21 cellular contexts compared by ENCODE assay signal in genomic region chr20:4703281-4703676, GRCh38. TPM values are rescaled to one million over a fixed set of nuclear protein-coding genes. Genes with fewer than 3 reads are reported as not detected.
DNase-seq lines count a peak whose midpoint lies in the region; ATAC-seq and TF ChIP-seq lines count a peak whose summit lies in the region.
"Had no signal": no experiment of that assay in that cellular context is flagged by ENCODE, and none has a peak within 500 bp of the region (broad histone marks: within the 10 kb centered on the region; RNA-seq: fewer than 3 reads in every experiment).

No MANE protein-coding gene starts in this region.

- peaks cover 18% of the 10 kb centered on the region for H3K36me3 Mint-ChIP-seq in activated CD4-positive, alpha-beta T cell treated with anti-CD3 and anti-CD28 coated beads for 36 hours (ENCODE audit: low read depth)
- H3K36me3 Mint-ChIP-seq in endodermal cell (ENCODE audit: low read depth) (peaks cover 6% of the 10 kb centered on the region), mesothelial cell of epicardium (peaks cover 7% of the 10 kb centered on the region)

- H3K27me3 ChIP-seq in IMR-90 (ENCODE audit: control insufficient read depth, insufficient read depth, low read length) (peaks cover 2% of the 10 kb centered on the region; the same call in 1 of the 2 replicates), endodermal cell (ENCODE audit: control insufficient read depth, insufficient read depth, low read length, poor library complexity, severe bottlenecking) (no peaks in the 10 kb centered on the region)

- H4K8ac ChIP-seq in IMR-90 (ENCODE audit: low read depth in 2 of 2, low read length in 2 of 2): no peak overlapping the region

- TF ChIP-seq POLR2A in IMR-90 (IDR thresholded peaks at IDR 0.05; ENCODE audit: low read depth, low read length): no peak

- H3K79me1 ChIP-seq in IMR-90 (ENCODE audit: low read depth in 1 of 2, low read length in 2 of 2): peaks cover 0 to 21% of the 10 kb centered on the region in 2 experiments; a peak in 3 of 4 replicates

- intact Hi-C loops in activated CD4-positive, alpha-beta T cell treated with anti-CD3 and anti-CD28 coated beads for 36 hours (cut with DNase I, micrococcal nuclease): no loop called here
- intact Hi-C loops in IMR-90 (cut with micrococcal nuclease): no loop called here

- H3K36me3 ChIP-seq in IMR-90 (ENCODE audit: control insufficient read depth, insufficient read depth, low read length) (peaks cover 14% of the 10 kb centered on the region), endodermal cell (ENCODE audit: control insufficient read depth, insufficient read depth, low read length) (no peaks in the 10 kb centered on the region)

- H3K4me1 ChIP-seq in IMR-90 (ENCODE audit: control insufficient read depth, insufficient read depth, low read length) (peaks cover 4% of the 10 kb centered on the region; the same call in 1 of the 2 replicates), endodermal cell (ENCODE audit: control insufficient read depth, insufficient read depth, low read length) (peaks cover 2% of the 10 kb centered on the region)

- CTCF ChIA-PET in activated CD4-positive, alpha-beta T cell treated with anti-CD3 and anti-CD28 coated beads for 36 hours (lab: Charles Lee): no interaction called here
- CTCF ChIA-PET in IMR-90 (lab: Yijun Ruan, JAX): interaction anchor here (0.6 kb wide), 1 partner anchor 36 kb away, joined by 6 read pairs; no protein-coding TSS in a partner anchor

- no peaks in the 10 kb centered on the region for H3K27me3 Mint-ChIP-seq in activated CD4-positive, alpha-beta T cell treated with anti-CD3 and anti-CD28 coated beads for 36 hours
- H3K27me3 Mint-ChIP-seq in endodermal cell (ENCODE audit: insufficient read depth) (no peaks in the 10 kb centered on the region), mesothelial cell of epicardium (ENCODE audit: low read depth) (no peaks in the 10 kb centered on the region)
- H3K27me3 Mint-ChIP-seq: CD4-positive, alpha-beta memory T cell had no signal

- no peak overlapping the region for H3K4me3 ChIP-seq in IMR-90 (ENCODE audit: insufficient read depth, low read depth, low read length)
- H3K4me3 ChIP-seq in endodermal cell (ENCODE audit: low read length): no peak overlapping the region
- H3K4me3 ChIP-seq: HAP-1, K562 had no signal

- H3K27ac Mint-ChIP-seq in activated CD4-positive, alpha-beta T cell treated with anti-CD3 and anti-CD28 coated beads for 36 hours: no peak overlapping the region
- peak overlapping the region; percentile 16 for H3K27ac Mint-ChIP-seq in endodermal cell
- H3K27ac Mint-ChIP-seq in mesothelial cell of epicardium: peak overlapping the region; percentile 14

- no peak overlapping the region for H3K4me2 ChIP-seq in IMR-90 (ENCODE audit: low read depth, low read length)

- H3K9ac ChIP-seq in IMR-90 (ENCODE audit: low read depth, low read length): no peak overlapping the region
- H3K9ac ChIP-seq in endodermal cell (ENCODE audit: extremely low read depth, low read length, poor library complexity, severe bottlenecking): no peak overlapping the region

- H2BK5ac ChIP-seq in IMR-90 (ENCODE audit: low read depth, low read length, poor library complexity, severe bottlenecking): no peak overlapping the region

- POLR2A ChIA-PET in activated CD4-positive, alpha-beta T cell treated with anti-CD3 and anti-CD28 coated beads for 36 hours (lab: Charles Lee): no interaction called here
- POLR2A ChIA-PET in IMR-90 (lab: Charles Lee; ENCODE audit: unreplicated experiment): no interaction called here

- peaks cover 5% of the 10 kb centered on the region; the same call in 1 of the 2 replicates for H4K20me1 ChIP-seq in IMR-90 (ENCODE audit: insufficient read depth, low read length)

- H2AK9ac ChIP-seq in IMR-90 (replicated peaks; ENCODE audit: low read depth, low read length, poor library complexity): peak overlapping the region; percentile 29

- H3K9me3 Mint-ChIP-seq in activated CD4-positive, alpha-beta T cell treated with anti-CD3 and anti-CD28 coated beads for 36 hours (ENCODE audit: low read depth): no peaks in the 10 kb centered on the region
- H3K9me3 Mint-ChIP-seq in endodermal cell (no peaks in the 10 kb centered on the region), mesothelial cell of epicardium (no peaks in the 10 kb centered on the region)

- H4K5ac ChIP-seq in IMR-90 (ENCODE audit: low read depth, low read length): no peak overlapping the region

- H4K91ac ChIP-seq in IMR-90 (ENCODE audit: insufficient read depth, low read depth, low read length): no peak overlapping the region

- TF ChIP-seq CTCF in IMR-90 (conservative IDR thresholded peaks at IDR 0.05; ENCODE audit: low read depth, low read length) (no peak), endodermal cell (conservative IDR thresholded peaks at IDR 0.05) (no peak), mesothelial cell of epicardium (IDR thresholded peaks at IDR 0.05; ENCODE audit: unreplicated experiment) (no peak)

- H2AFZ ChIP-seq in IMR-90 (replicated peaks; ENCODE audit: low read length, poor library complexity): peak overlapping the region; percentile 44

- H3K9me3 ChIP-seq in IMR-90 (ENCODE audit: control insufficient read depth, insufficient read depth, low read length) (no peaks in the 10 kb centered on the region), endodermal cell (ENCODE audit: control insufficient read depth, low read length) (no peaks in the 10 kb centered on the region)
- H3K9me3 ChIP-seq: HAP-1 had no signal

- no peak overlapping the region for H3K27ac ChIP-seq in IMR-90 (ENCODE audit: insufficient read depth, low read length)
- H3K27ac ChIP-seq in endodermal cell (ENCODE audit: low read depth, low read length): no peak overlapping the region

- in situ Hi-C loops in IMR-90 (cut with MboI; ENCODE audit: low sequenced_read_pairs): no loop called here

- no peak overlapping the region for H2BK15ac ChIP-seq in IMR-90 (ENCODE audit: low read depth, low read length)

- H3K23ac ChIP-seq in IMR-90 (ENCODE audit: low read depth, low read length): no peak overlapping the region; the same call in 1 of the 2 replicates

- H3K4ac ChIP-seq in IMR-90 (ENCODE audit: low read depth, low read length): 0 out of 2 replicates have a peak overlapping the region, but pooled peaks have one; percentile 43

- no peak overlapping the region for H3K4me3 Mint-ChIP-seq in activated CD4-positive, alpha-beta T cell treated with anti-CD3 and anti-CD28 coated beads for 36 hours
- H3K4me3 Mint-ChIP-seq in endodermal cell: no peak overlapping the region
- no peak overlapping the region for H3K4me3 Mint-ChIP-seq in mesothelial cell of epicardium
- H3K4me3 Mint-ChIP-seq: CD4-positive, alpha-beta memory T cell had no signal

- ATAC-seq in activated CD4-positive, alpha-beta T cell treated with anti-CD3 and anti-CD28 coated beads for 36 hours: peak; percentile 23
- ATAC-seq in IMR-90 (ENCODE audit: low read depth) (no peak), HG03045 (IDR thresholded peaks at IDR 0.05; ENCODE audit: unreplicated experiment) (no peak)

- no peak overlapping the region for H2BK20ac ChIP-seq in IMR-90 (ENCODE audit: low read depth, low read length)

- TF ChIP-seq RAD21 in IMR-90 (IDR thresholded peaks at IDR 0.05; ENCODE audit: low read length): no peak

- H3K4me1 Mint-ChIP-seq in activated CD4-positive, alpha-beta T cell treated with anti-CD3 and anti-CD28 coated beads for 36 hours: peaks cover 13% of the 10 kb centered on the region
- peaks cover 12% of the 10 kb centered on the region for H3K4me1 Mint-ChIP-seq in endodermal cell
- H3K4me1 Mint-ChIP-seq in mesothelial cell of epicardium: peaks cover 12% of the 10 kb centered on the region
- H3K4me1 Mint-ChIP-seq: CD4-positive, alpha-beta memory T cell had no signal

- H2AK5ac ChIP-seq in IMR-90 (ENCODE audit: low read depth, low read length): no peak overlapping the region

- no CpG with 5 or more reads among the region's 6 CpGs for WGBS in IMR-90 (ENCODE audit: extremely low coverage in 2 of 2, insufficient read length in 1 of 2), 2 experiments
- WGBS in endodermal cell (ENCODE audit: insufficient coverage in 1 of 2, insufficient read length in 1 of 2), 2 experiments: 91% methylated on average over 5 to 6 of the region's 6 CpGs

- H3K9me1 ChIP-seq in IMR-90 (ENCODE audit: insufficient read depth, low read length): peaks cover 14% of the 10 kb centered on the region

- DNase-seq in activated CD4-positive, alpha-beta T cell treated with anti-CD3 and anti-CD28 coated beads for 36 hours: no peak
- no peak for DNase-seq in activated CD4-positive, alpha-beta T cell treated with anti-CD3 and anti-CD28 coated beads, Interleukin-2, amount 50 U/mL, for 48 hours
- no peak for DNase-seq in IMR-90
- no peak for DNase-seq in endodermal cell
- no peak for DNase-seq in mesothelial cell of epicardium (ENCODE audit: low spot score in 2 of 2, unreplicated experiment in 2 of 2)
- no peak for DNase-seq in inferior parietal cortex (ENCODE audit: extremely low spot score)
- no peak for DNase-seq in NCI-H1105 treated with DMSO at 0.1 percent for 48 hours (lab: John Stamatoyannopoulos, UW)
- DNase-seq: 8988T; Calu3; CD4-positive, alpha-beta memory T cell; MV-4-11; NCI-H1436; NCI-H2029; NCI-H2171; NCI-H748 treated with DMSO at 0.1 percent for 48 hours had no signal

- no peak overlapping the region for H3K18ac ChIP-seq in IMR-90 (ENCODE audit: low read depth, low read length)

- no peak overlapping the region for H3K56ac ChIP-seq in IMR-90 (ENCODE audit: extremely low read depth, insufficient read depth, low read length)

- H3K14ac ChIP-seq in IMR-90 (replicated peaks; ENCODE audit: low read depth, low read length): no peak overlapping the region; the same call in 1 of the 2 replicates

- no peak overlapping the region; the same call in 1 of the 2 replicates for H2BK120ac ChIP-seq in IMR-90 (ENCODE audit: low read depth, low read length)

- BruUV-seq in IMR-90 (replicated peaks; lab: Mats Ljungman, UMichigan): no TSS peak

- dilution Hi-C loops in IMR-90 (cut with HindIII; ENCODE audit: low sequenced_read_pairs, unreplicated experiment): no loop called here

RNA-seq across cellular contexts. Expression of gene PRNP, which starts 17.0 kb away (rescaled TPM):
- total RNA-seq in activated CD4-positive, alpha-beta T cell treated with anti-CD3 and anti-CD28 coated beads for 36 hours: 10 to 100 TPM; 42.4 to 43.8 TPM
- total RNA-seq in IMR-90 (2012; rRNA removed): 62.8 and 63.3 TPM in 2 replicates
- 93.3 and 97.9 TPM in 2 replicates for polyA plus RNA-seq in IMR-90 (2012; rRNA removed)
- polyA plus RNA-seq in IMR-90 (2012; cell fraction: cytosol; rRNA removed): 76.6 and 206 TPM in 2 replicates
- 59.6 and 68.5 TPM in 2 replicates for polyA plus RNA-seq in IMR-90 (2012; cell fraction: nucleus; rRNA removed; ENCODE audit: low replicate concordance)
- 10 to 100 TPM in 1 of 2 donors, 1 to 10 TPM in 1; 9.3 to 14.9 TPM for total RNA-seq in endodermal cell
- 12.3 TPM for polyA plus RNA-seq in endodermal cell (2013, experiment 1 of 2)
- polyA plus RNA-seq in endodermal cell (2013, experiment 2 of 2): 11.2 TPM
- 48.5 to 50.7 TPM (median 50.1 TPM) in 3 replicates for total RNA-seq in mesothelial cell of epicardium

RNA-seq across cellular contexts. Expression of gene PRND, which starts 18.4 kb away (rescaled TPM):
- total RNA-seq in activated CD4-positive, alpha-beta T cell treated with anti-CD3 and anti-CD28 coated beads for 36 hours: not detected
- total RNA-seq in IMR-90 (2012; rRNA removed) (not detected in 2 replicates), endodermal cell (under 1 TPM; 0.24 to 0.88 TPM), mesothelial cell of epicardium (0.05 TPM in 1 of 3 replicates, not detected in the others)
- polyA plus RNA-seq in IMR-90 (2012; rRNA removed): not detected in 2 replicates
- polyA plus RNA-seq in IMR-90 (2012; cell fraction: cytosol; rRNA removed): not detected in 2 replicates
- not detected in 2 replicates for polyA plus RNA-seq in IMR-90 (2012; cell fraction: nucleus; rRNA removed; ENCODE audit: low replicate concordance)
- polyA plus RNA-seq in endodermal cell (2013, experiment 1 of 2): 0.32 TPM
- 0.21 TPM for polyA plus RNA-seq in endodermal cell (2013, experiment 2 of 2)
- total RNA-seq: Calu3; CD4-positive, alpha-beta memory T cell; K562; NCI-H460; SK-MEL-5 had no signal
- polyA plus RNA-seq: BJ, K562 had no signal
